Comparison of ENCODE assay signal across 20 cellular contexts in the genomic region with DNA sequence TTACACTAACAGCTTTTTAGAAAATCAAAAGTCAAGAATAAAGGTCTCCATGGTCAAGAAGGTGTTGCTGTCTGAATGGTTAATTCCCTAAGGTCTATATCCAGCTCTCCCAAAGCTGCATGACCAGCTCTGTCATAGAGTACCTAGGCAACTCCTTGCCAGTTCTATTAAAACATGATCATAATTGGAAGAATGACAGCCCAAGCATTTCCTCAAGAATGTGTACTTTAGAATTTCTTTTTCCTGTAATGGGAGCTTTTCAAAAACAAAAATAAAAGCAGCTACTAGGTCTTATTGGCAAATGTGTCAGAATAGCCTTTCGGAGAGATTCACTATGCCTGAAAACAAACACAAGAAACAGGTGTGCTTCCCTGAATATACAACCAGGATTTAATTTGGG. TPM values are rescaled to one million over a fixed set of nuclear protein-coding genes. Genes with fewer than 3 reads are reported as not detected.
DNase-seq lines count a peak whose midpoint lies in the region; ATAC-seq and TF ChIP-seq lines count a peak whose summit lies in the region.
"Had no signal": no experiment of that assay in that cellular context is flagged by ENCODE, and none has a peak within 500 bp of the region (broad histone marks: within the 10 kb centered on the region; RNA-seq: fewer than 3 reads in every experiment).

No MANE protein-coding gene starts in this region.

- no peak overlapping the region for H3K14ac ChIP-seq in H9 (ENCODE audit: insufficient read depth, low read length)

- no peak overlapping the region for H4K5ac ChIP-seq in H9 (ENCODE audit: insufficient read length, low read depth, low read length)

- no peak overlapping the region for H3K23ac ChIP-seq in H9 (ENCODE audit: insufficient read length, low read depth, low read length)

- H3K4me2 ChIP-seq in H9 (ENCODE audit: insufficient read depth, insufficient read length, low read length): no peak overlapping the region

- TF ChIP-seq EP300 in gastroesophageal sphincter (IDR thresholded peaks at IDR 0.05): no peak

- no peak overlapping the region for H2BK120ac ChIP-seq in H9 (ENCODE audit: low read depth, low read length, poor library complexity, severe bottlenecking)

- H2AFZ ChIP-seq in H9 (ENCODE audit: low read length): no peak overlapping the region

- no peak overlapping the region for H2BK5ac ChIP-seq in H9 (ENCODE audit: insufficient read length, low read length)

- intact Hi-C loops in CD8-positive, alpha-beta T cell (cut with DNase I, micrococcal nuclease): no loop called here

- H2BK12ac ChIP-seq in H9 (ENCODE audit: insufficient read length, low read depth, low read length): no peak overlapping the region

- H3K79me2 ChIP-seq in H9 (ENCODE audit: insufficient read depth, low read length): no peaks in the 10 kb centered on the region; the same call in 1 of the 2 replicates

- H3K4me1 ChIP-seq in CD8-positive, alpha-beta T cell (ENCODE audit: insufficient read depth, low read length): peaks cover 33% of the 10 kb centered on the region
- H3K4me1 ChIP-seq in gastroesophageal sphincter (peaks cover 6 to 71% (median 20%) of the 10 kb centered on the region in 3 donors), foreskin keratinocyte (no peaks in the 10 kb centered on the region), H9 (ENCODE audit: insufficient read depth, low read length) (no peaks in the 10 kb centered on the region)
- H3K4me1 ChIP-seq: SJSA1 had no signal

- WGBS in gastroesophageal sphincter (ENCODE audit: low coverage in 1 of 2), 2 donors: 54 to 57% methylated on average over 1 of the region's 1 CpG
- no CpG with 5 or more reads among the region's 1 CpG for WGBS in H9 (ENCODE audit: extremely low coverage, insufficient read length, low lambda C conversion rate)

- no peaks in the 10 kb centered on the region for H4K20me1 ChIP-seq in H9 (ENCODE audit: control insufficient read depth, insufficient read depth, insufficient read length)

- no peak overlapping the region for H4K91ac ChIP-seq in H9 (ENCODE audit: insufficient read length, low read depth, low read length)

- H3K23me2 ChIP-seq in H9 (ENCODE audit: insufficient read length, low read depth, low read length, poor library complexity, severe bottlenecking): no peaks in the 10 kb centered on the region

- no peak overlapping the region for H2BK20ac ChIP-seq in H9 (ENCODE audit: low read depth, low read length, poor library complexity, severe bottlenecking)

- DNase-seq in CD8-positive, alpha-beta T cell: no peak
- DNase-seq in pulmonary artery endothelial cell (ENCODE audit: low read depth, low spot score): peak; percentile 47
- no peak for DNase-seq in foreskin keratinocyte
- no peak for DNase-seq in H9
- DNase-seq: activated B cell treated with CpG ODN at 0.5 μM for 24 hours; amniotic stem cell; GF-D8; mucosa of descending colon; NCI-H1436 treated with DMSO at 0.1 percent for 48 hours; NCI-H82; occipital lobe; stimulated activated CD4-positive, alpha-beta T cell treated with anti-CD3 and anti-CD28 coated beads, Interleukin-2, amount 100 ng/mL, for 48 hours; substantia nigra had no signal

- H3K4me1 Mint-ChIP-seq in CD8-positive, alpha-beta T cell (ENCODE audit: low read depth): peaks cover 61% of the 10 kb centered on the region
- H3K4me1 Mint-ChIP-seq in IgD-negative memory B cell (peaks cover 10 to 28% (median 19%) of the 10 kb centered on the region in 3 donors), H9 (no peaks in the 10 kb centered on the region)

- H3K4me3 ChIP-seq in CD8-positive, alpha-beta T cell (ENCODE audit: low read depth, low read length): no peak overlapping the region
- no peak overlapping the region for H3K4me3 ChIP-seq in gastroesophageal sphincter
- H3K4me3 ChIP-seq: mucosa of descending colon, SJSA1 had no signal

- peak overlapping the region; percentile 68 for H3K27ac Mint-ChIP-seq in CD8-positive, alpha-beta T cell
- H3K27ac Mint-ChIP-seq in IgD-negative memory B cell (peak overlapping the region; percentile 45 to 71 (median 71)), H9 (no peak overlapping the region)
- H3K27ac Mint-ChIP-seq: activated B cell treated with CpG ODN at 0.5 μM for 24 hours; T-helper 2 cell treated with Interferon-gamma antibody and Interleukin-4, amounts not matched to agents 5 μg/mL and 100 μg/mL, for 36 hours had no signal

- H2BK15ac ChIP-seq in H9 (ENCODE audit: low read depth, low read length): no peak overlapping the region

- no peak overlapping the region for H3K4ac ChIP-seq in H9 (ENCODE audit: low read depth, low read length)

- H3K27me3 ChIP-seq in CD8-positive, alpha-beta T cell (ENCODE audit: insufficient read depth, low read length): no peaks in the 10 kb centered on the region
- H3K27me3 ChIP-seq in gastroesophageal sphincter (no peaks in the 10 kb centered on the region), foreskin keratinocyte (no peaks in the 10 kb centered on the region), H9 (ENCODE audit: insufficient read depth, low read length) (no peaks in the 10 kb centered on the region)
- H3K27me3 ChIP-seq: SJSA1 had no signal

- H3K36me3 Mint-ChIP-seq in CD8-positive, alpha-beta T cell: peaks cover 45% of the 10 kb centered on the region
- peaks cover 2% of the 10 kb centered on the region for H3K36me3 Mint-ChIP-seq in IgD-negative memory B cell
- peaks cover 7 to 26% (median 17%) of the 10 kb centered on the region in 3 experiments for H3K36me3 Mint-ChIP-seq in H9 (ENCODE audit: insufficient read depth in 1 of 3, low read depth in 3 of 3)

- H4K8ac ChIP-seq in H9 (replicated peaks; ENCODE audit: insufficient read length, low read depth, low read length): no peak overlapping the region

- no peaks in the 10 kb centered on the region for H3K9me3 Mint-ChIP-seq in CD8-positive, alpha-beta T cell
- no peaks in the 10 kb centered on the region for H3K9me3 Mint-ChIP-seq in IgD-negative memory B cell
- H3K9me3 Mint-ChIP-seq in H9: no peaks in the 10 kb centered on the region
- H3K9me3 Mint-ChIP-seq: activated B cell treated with CpG ODN at 0.5 μM for 24 hours; T-helper 2 cell treated with Interferon-gamma antibody and Interleukin-4, amounts not matched to agents 5 μg/mL and 100 μg/mL, for 36 hours had no signal

- TF ChIP-seq CTCF in CD8-positive, alpha-beta T cell (IDR thresholded peaks at IDR 0.05): no peak
- TF ChIP-seq CTCF in gastroesophageal sphincter (IDR thresholded peaks at IDR 0.05): no peak
- TF ChIP-seq CTCF in foreskin keratinocyte (conservative IDR thresholded peaks at IDR 0.05): no peak
- no peak for TF ChIP-seq CTCF in H9 (conservative IDR thresholded peaks at IDR 0.05)

- no peak overlapping the region for H3K9ac ChIP-seq in H9 (ENCODE audit: extremely low read depth, insufficient read length, low read length)

- peaks cover 7% of the 10 kb centered on the region for H3K36me3 ChIP-seq in CD8-positive, alpha-beta T cell (ENCODE audit: insufficient read depth, low read length)
- H3K36me3 ChIP-seq in gastroesophageal sphincter: no peaks in the 10 kb centered on the region

- H3K27me3 Mint-ChIP-seq in CD8-positive, alpha-beta T cell (ENCODE audit: low read depth): no peaks in the 10 kb centered on the region
- H3K27me3 Mint-ChIP-seq in IgD-negative memory B cell (no peaks in the 10 kb centered on the region), H9 (ENCODE audit: low read depth) (no peaks in the 10 kb centered on the region)
- H3K27me3 Mint-ChIP-seq: activated B cell treated with CpG ODN at 0.5 μM for 24 hours had no signal

- no peak overlapping the region for H2AK5ac ChIP-seq in H9 (ENCODE audit: insufficient read length, low read length)

- POLR2A ChIA-PET in CD8-positive, alpha-beta T cell (lab: Charles Lee): no interaction called here

- no peak for TF ChIP-seq POLR2A in gastroesophageal sphincter (IDR thresholded peaks at IDR 0.05)

- H3K18ac ChIP-seq in H9 (ENCODE audit: insufficient read length, low read depth, low read length): no peak overlapping the region

- peaks cover 5% of the 10 kb centered on the region for H3K79me1 ChIP-seq in H9 (ENCODE audit: insufficient read depth, low read depth, low read length, poor library complexity, severe bottlenecking)

- no peak overlapping the region for H3K56ac ChIP-seq in H9 (ENCODE audit: insufficient read length, low read depth, low read length)

- no peak for ATAC-seq in CD8-positive, alpha-beta T cell
- no peak for ATAC-seq in gastroesophageal sphincter
- ATAC-seq in foreskin keratinocyte: no peak
- ATAC-seq in GM21526 (IDR thresholded peaks at IDR 0.05; ENCODE audit: low FRiP score, unreplicated experiment): no peak
- no peak for ATAC-seq in HG03025 (IDR thresholded peaks at IDR 0.05; ENCODE audit: low FRiP score, unreplicated experiment)
- ATAC-seq: mucosa of descending colon, Panc1 had no signal

- H3K27ac ChIP-seq in CD8-positive, alpha-beta T cell (ENCODE audit: low read depth, low read length): no peak overlapping the region
- H3K27ac ChIP-seq in gastroesophageal sphincter (peak overlapping the region in 3 of 4 donors; percentile 41 to 97 (median 48)), foreskin keratinocyte (no peak overlapping the region), H9 (ENCODE audit: insufficient read length, low read depth, low read length) (no peak overlapping the region)
- H3K27ac ChIP-seq: SJSA1 had no signal

- no peak overlapping the region for H3T11ph ChIP-seq in H9 (ENCODE audit: low read length)

- no peaks in the 10 kb centered on the region for H3K9me3 ChIP-seq in CD8-positive, alpha-beta T cell (ENCODE audit: low read length)
- H3K9me3 ChIP-seq in gastroesophageal sphincter (no peaks in the 10 kb centered on the region), H9 (ENCODE audit: control insufficient read depth, low read depth, low read length) (no peaks in the 10 kb centered on the region)
- H3K9me3 ChIP-seq: mucosa of descending colon, SJSA1 had no signal

- H3K4me3 Mint-ChIP-seq in CD8-positive, alpha-beta T cell: no peak overlapping the region
- H3K4me3 Mint-ChIP-seq in IgD-negative memory B cell: no peak overlapping the region
- no peak overlapping the region for H3K4me3 Mint-ChIP-seq in H9
- H3K4me3 Mint-ChIP-seq: activated B cell treated with CpG ODN at 0.5 μM for 24 hours; T-helper 2 cell treated with Interferon-gamma antibody and Interleukin-4, amounts not matched to agents 5 μg/mL and 100 μg/mL, for 36 hours had no signal

- CTCF ChIA-PET in CD8-positive, alpha-beta T cell (lab: Charles Lee): interaction anchor here (1.4 to 1.5 kb wide), 2 partner anchors 9 to 19 kb away, joined by 4 to 5 read pairs; no protein-coding TSS in a partner anchor

RNA-seq across cellular contexts. Expression of a gene that starts 7.9 kb away (rescaled TPM):
- total RNA-seq in CD8-positive, alpha-beta T cell: 10 to 100 TPM; 30.5 to 34.3 TPM
- polyA plus RNA-seq in IgD-negative memory B cell: 90.5 TPM
- 100 to 1,000 TPM; 159 to 268 (median 176) TPM for total RNA-seq in gastroesophageal sphincter
- 107 and 174 TPM in 2 replicates for total RNA-seq in pulmonary artery endothelial cell
- 26.4 and 27.0 TPM in 2 replicates for total RNA-seq in foreskin keratinocyte
- polyA plus RNA-seq in foreskin keratinocyte: 13.2 and 16.4 TPM in 2 replicates
- total RNA-seq in H9 (2021): 33.7 and 35.0 TPM in 2 replicates

RNA-seq across cellular contexts. Expression of a gene that starts 37.8 kb away (rescaled TPM):
- 10 to 100 TPM; 57.7 to 64.2 TPM for total RNA-seq in CD8-positive, alpha-beta T cell
- polyA plus RNA-seq in IgD-negative memory B cell (27.7 TPM), foreskin keratinocyte (83.5 and 91.5 TPM in 2 replicates)
- total RNA-seq in gastroesophageal sphincter (10 to 100 TPM; 17.9 to 35.6 (median 19.5) TPM), pulmonary artery endothelial cell (72.2 and 93.6 TPM in 2 replicates), foreskin keratinocyte (65.8 and 75.4 TPM in 2 replicates), H9 (2021) (55.5 and 58.9 TPM in 2 replicates)

Comparison
In these comparisons a context has a peak if more than half of its experiments do, and no peak if none do; other contexts are left out.
1. H3K27ac ChIP-seq: peak in gastroesophageal sphincter (3 of 4); none in CD8-positive, alpha-beta T cell (single experiment), foreskin keratinocyte (single experiment) and H9 (single experiment).
2. H3K27ac Mint-ChIP-seq: peak in CD8-positive, alpha-beta T cell (single experiment) and IgD-negative memory B cell (3 of 3); none in H9 (0 of 3).